ENCODE assay signal across 7 cellular contexts in genomic region chr7:108146070-108146842, GRCh38. TPM values are rescaled to one million over a fixed set of nuclear protein-coding genes. Genes with fewer than 3 reads are reported as not detected.
DNase-seq lines count a peak whose midpoint lies in the region; ATAC-seq and TF ChIP-seq lines count a peak whose summit lies in the region.

No MANE protein-coding gene starts in this region.

- no peaks in the 10 kb centered on the region for H3K79me2 ChIP-seq in OCI-LY3 (ENCODE audit: low read length)

- no peak overlapping the region for H3K4me3 Mint-ChIP-seq in activated naive CD8-positive, alpha-beta T cell treated with anti-CD3 and anti-CD28 coated beads, Interleukin-2, amount 10 ng/mL, durations not matched to agents 7 days and 5 days

- no peaks in the 10 kb centered on the region for H3K27me3 ChIP-seq in OCI-LY3 (ENCODE audit: low read depth, low read length)
- no peaks in the 10 kb centered on the region for H3K27me3 ChIP-seq in ovary

- H3K4me1 Mint-ChIP-seq in activated naive CD8-positive, alpha-beta T cell treated with anti-CD3 and anti-CD28 coated beads, Interleukin-2, amount 10 ng/mL, durations not matched to agents 7 days and 5 days: peaks cover 5% of the 10 kb centered on the region

- peaks cover 32% of the 10 kb centered on the region for H3K36me3 ChIP-seq in OCI-LY3 (replicated peaks; ENCODE audit: low read depth, low read length)
- H3K36me3 ChIP-seq in ovary: no peaks in the 10 kb centered on the region

- POLR2A ChIA-PET in activated naive CD8-positive, alpha-beta T cell treated with anti-CD3 and anti-CD28 coated beads, Interleukin-2, amount 10 ng/mL, durations not matched to agents 7 days and 5 days (lab: Charles Lee): interaction anchor here (2.4 kb wide), 1 partner anchor 33 kb away, joined by 10 read pairs; no protein-coding TSS in a partner anchor

- no peak overlapping the region for H2AFZ ChIP-seq in OCI-LY3 (ENCODE audit: low read depth, low read length)

- H4K20me1 ChIP-seq in OCI-LY3 (ENCODE audit: insufficient read depth, low read length): no peaks in the 10 kb centered on the region

- H3K4me2 ChIP-seq in OCI-LY3 (ENCODE audit: low read length): no peak overlapping the region

- DNase-seq in HUDEP-2 (lab: John Stamatoyannopoulos, UW; ENCODE audit: unreplicated experiment in 76 of 76): peak in 47 of 76 experiments; percentile 1 to 61 (median 23)
- DNase-seq in activated naive CD8-positive, alpha-beta T cell treated with anti-CD3 and anti-CD28 coated beads, Interleukin-2, amount 10 ng/mL, durations not matched to agents 7 days and 5 days: peak; percentile 36
- peak; percentile 13 to 87 (median 68) for DNase-seq in head of caudate nucleus
- peak; percentile 40 to 73 (median 48) for DNase-seq in ovary

- TF ChIP-seq CTCF in GM12872 (IDR thresholded peaks at IDR 0.05; ENCODE audit: insufficient read depth, low read depth, low read length): peak; percentile 85
- TF ChIP-seq CTCF in OCI-LY3 (IDR thresholded peaks at IDR 0.05; ENCODE audit: low read depth, low read length): peak; percentile 80
- TF ChIP-seq CTCF in ovary (IDR thresholded peaks at IDR 0.05): peak; percentile 60 to 84 (median 81)

- intact Hi-C loops in head of caudate nucleus (cut with DNase I): loop anchor here (10.0 kb wide), 1 partner anchor 231 kb away; no protein-coding TSS in a partner anchor
- intact Hi-C loops in ovary (cut with DNase I): loop anchor here in 2 of 4 donors (10.0 kb wide), 4 partner anchors 141 to 681 kb away; partner anchors contain the start of gene LAMB1 (in 1 of the 2)

- H3K9me3 ChIP-seq in OCI-LY3 (ENCODE audit: insufficient read depth, low read length): no peaks in the 10 kb centered on the region
- H3K9me3 ChIP-seq in ovary: no peaks in the 10 kb centered on the region

- no peak overlapping the region for H3K27ac ChIP-seq in OCI-LY3 (ENCODE audit: low read length)
- H3K27ac ChIP-seq in ovary: no peak overlapping the region

- no peak for TF ChIP-seq POLR2A in ovary (IDR thresholded peaks at IDR 0.05)

- H3K4me1 ChIP-seq in OCI-LY3 (ENCODE audit: low read length): no peaks in the 10 kb centered on the region
- H3K4me1 ChIP-seq in ovary (ENCODE audit: insufficient read depth): no peaks in the 10 kb centered on the region

- WGBS in ovary, 3 donors: 12 to 15% (median 12%) methylated on average over 12 of the region's 12 CpGs

- no peak overlapping the region for H3K27ac Mint-ChIP-seq in activated naive CD8-positive, alpha-beta T cell treated with anti-CD3 and anti-CD28 coated beads, Interleukin-2, amount 10 ng/mL, durations not matched to agents 7 days and 5 days

- H3K27me3 Mint-ChIP-seq in activated naive CD8-positive, alpha-beta T cell treated with anti-CD3 and anti-CD28 coated beads, Interleukin-2, amount 10 ng/mL, durations not matched to agents 7 days and 5 days: no peaks in the 10 kb centered on the region

- peak; percentile 73 for ATAC-seq in activated naive CD8-positive, alpha-beta T cell treated with anti-CD3 and anti-CD28 coated beads, Interleukin-2, amount 10 ng/mL, durations not matched to agents 7 days and 5 days (ENCODE audit: low read depth)
- ATAC-seq in GM18519 (IDR thresholded peaks at IDR 0.05; ENCODE audit: low FRiP score, unreplicated experiment): no peak

- H3K36me3 Mint-ChIP-seq in activated naive CD8-positive, alpha-beta T cell treated with anti-CD3 and anti-CD28 coated beads, Interleukin-2, amount 10 ng/mL, durations not matched to agents 7 days and 5 days: no peaks in the 10 kb centered on the region

- no peaks in the 10 kb centered on the region for H3K9me3 Mint-ChIP-seq in activated naive CD8-positive, alpha-beta T cell treated with anti-CD3 and anti-CD28 coated beads, Interleukin-2, amount 10 ng/mL, durations not matched to agents 7 days and 5 days

- no peak overlapping the region for H3K4me3 ChIP-seq in OCI-LY3 (ENCODE audit: low read length)
- no peak overlapping the region for H3K4me3 ChIP-seq in ovary

- TF ChIP-seq EP300 in ovary (IDR thresholded peaks at IDR 0.05): no peak

- no peak overlapping the region for H3K9ac ChIP-seq in OCI-LY3 (ENCODE audit: low read length)

RNA-seq across cellular contexts. Expression of gene LAMB4, which starts 16.1 kb away (rescaled TPM):
- not detected for total RNA-seq in activated naive CD8-positive, alpha-beta T cell treated with anti-CD3 and anti-CD28 coated beads, Interleukin-2, amount 10 ng/mL, durations not matched to agents 7 days and 5 days
- not detected for total RNA-seq in ovary
- under 1 TPM; 0.10 to 0.17 TPM for polyA plus RNA-seq in ovary
